In the genomic region with DNA sequence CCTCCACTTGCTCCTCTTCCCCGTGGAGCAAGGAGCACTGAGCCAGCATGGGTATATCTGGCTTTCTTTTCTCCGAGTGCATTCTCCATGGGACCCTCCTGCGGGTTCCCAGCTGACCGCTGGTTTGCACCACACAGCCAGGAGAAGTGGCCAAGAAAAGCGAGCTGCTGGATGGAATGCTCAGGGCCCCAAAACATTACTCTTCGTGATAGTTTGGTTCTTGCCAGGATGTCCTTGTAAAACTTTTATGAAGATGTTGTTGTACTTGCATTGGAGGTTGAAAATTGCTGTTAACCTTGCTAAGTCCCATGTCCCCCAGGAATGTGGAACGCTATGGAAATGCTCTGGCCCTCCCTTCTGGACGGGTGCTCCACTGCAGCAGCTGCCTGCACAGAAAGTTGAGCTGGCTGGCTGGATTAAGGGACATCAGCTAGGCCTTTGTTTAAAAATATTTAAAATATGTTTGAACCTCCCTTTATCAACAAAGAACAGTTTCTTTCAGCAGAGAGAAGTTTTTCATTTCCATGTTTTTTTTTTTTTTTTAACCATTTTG, we compare ENCODE assay signal across 11 cellular contexts.
DNase-seq lines count a peak whose midpoint lies in the region; ATAC-seq, FAIRE-seq and TF ChIP-seq lines count a peak whose summit lies in the region.
"Had no signal": no experiment of that assay in that cellular context is flagged by ENCODE, and none has a peak within 500 bp of the region (broad histone marks: within the 10 kb centered on the region; RNA-seq: fewer than 3 reads in every experiment).

No MANE protein-coding gene starts in this region.

- peaks cover 6% of the 10 kb centered on the region; the same call in 2 of the 3 replicates for H3K9me3 ChIP-seq in A549
- no peaks in the 10 kb centered on the region for H3K9me3 ChIP-seq in fibroblast of lung (ENCODE audit: control insufficient read depth, insufficient read depth, low read depth, low read length)

- no peak overlapping the region for H2AFZ ChIP-seq in fibroblast of lung (ENCODE audit: low read length)

- ATAC-seq in A549 (peak in 1 of 2 experiments; percentile 46; a peak in 3 of 6 replicates), HG03108 (IDR thresholded peaks at IDR 0.05; ENCODE audit: unreplicated experiment) (no peak)
- ATAC-seq: activated CD8-positive, alpha-beta T cell treated with anti-CD3 and anti-CD28 coated beads, Interleukin-2, amount 10 ng/mL, durations not matched to agents 7 days and 5 days had no signal

- no peak for FAIRE-seq in A549 (lab: Jason Lieb, UNC)

- H3K4me1 ChIP-seq in A549 (peaks cover 64% of the 10 kb centered on the region), fibroblast of lung (ENCODE audit: control insufficient read depth, extremely low read depth, insufficient read depth, low read length) (peaks cover 3% of the 10 kb centered on the region)

- H3K27ac ChIP-seq in A549: peak overlapping the region; percentile 40 to 86; a peak in 5 of 6 replicates
- no peak overlapping the region for H3K27ac ChIP-seq in fibroblast of lung (ENCODE audit: insufficient read depth, low read length)

- H3K27me3 ChIP-seq in fibroblast of lung (ENCODE audit: control insufficient read depth, insufficient read depth, low read length) (no peaks in the 10 kb centered on the region), H7 (ENCODE audit: control insufficient read depth, insufficient read depth, low read length) (no peaks in the 10 kb centered on the region)

- no peaks in the 10 kb centered on the region for H4K20me1 ChIP-seq in fibroblast of lung (ENCODE audit: control insufficient read depth, extremely low read depth, insufficient read depth, low read length)

- POLR2A ChIA-PET in A549 (lab: Yijun Ruan, JAX): no interaction called here

- peak in 1 of 2 experiments; percentile 4; a peak in 1 of 5 replicates for TF ChIP-seq RAD21 in A549 (conservative IDR thresholded peaks at IDR 0.05 in 1 of 2, IDR thresholded peaks at IDR 0.05 in 1 of 2)

- H3K36me3 ChIP-seq in fibroblast of lung (ENCODE audit: control insufficient read depth, insufficient read depth, low read length) (no peaks in the 10 kb centered on the region), H7 (replicated peaks; ENCODE audit: control insufficient read depth, insufficient read depth, low read length) (no peaks in the 10 kb centered on the region)

- no peak for TF ChIP-seq EP300 in A549 (IDR thresholded peaks at IDR 0.05)

- TF ChIP-seq CTCF in A549 (IDR thresholded peaks at IDR 0.05) (no peak), fibroblast of lung (conservative IDR thresholded peaks at IDR 0.05 in 1 of 2, IDR thresholded peaks at IDR 0.05 in 1 of 2; ENCODE audit: low read depth in 1 of 2, low read length in 2 of 2) (peak in 1 of 2 donors; percentile 30)

- no peak for TF ChIP-seq POLR2A in A549 (IDR thresholded peaks at IDR 0.05; ENCODE audit: low read length)

- H3K4me3 ChIP-seq in A549 (no peak overlapping the region), fibroblast of lung (replicated peaks in 1 of 4; ENCODE audit: control extremely low read depth in 1 of 4, insufficient read depth in 1 of 4, low read depth in 3 of 4, low read length in 4 of 4) (no peak overlapping the region), H7 (ENCODE audit: insufficient read depth, low read depth, low read length) (no peak overlapping the region)

- no peaks in the 10 kb centered on the region for H3K79me2 ChIP-seq in fibroblast of lung (ENCODE audit: control insufficient read depth, insufficient read depth, low read length)

- no peak overlapping the region for H3K9ac ChIP-seq in fibroblast of lung (ENCODE audit: insufficient read depth, low read length)

- CTCF ChIA-PET in A549 (lab: Yijun Ruan, JAX): interaction anchor here (0.6 to 1.2 kb wide), 3 partner anchors 8 to 140 kb away, joined by 3 to 4 read pairs (median 4); no protein-coding TSS in a partner anchor

- DNase-seq in A549 (ENCODE audit: low read depth in 1 of 2, low spot score in 1 of 2): no peak
- DNase-seq in M059J (ENCODE audit: low read depth): peak; percentile 25
- peak; percentile 46 to 71 for DNase-seq in fibroblast of lung (ENCODE audit: low read depth in 2 of 2)
- peak; percentile 79 for DNase-seq in myocyte (ENCODE audit: low read depth)
- no peak for DNase-seq in H7
- no peak for DNase-seq in NCI-H187 treated with DMSO at 0.1 percent for 48 hours (lab: John Stamatoyannopoulos, UW)
- DNase-seq in occipital lobe (lab: John Stamatoyannopoulos, UW): no peak
- DNase-seq: activated CD8-positive, alpha-beta T cell treated with anti-CD3 and anti-CD28 coated beads, Interleukin-2, amount 10 ng/mL, durations not matched to agents 7 days and 5 days; islet precursor cell; NCI-H187 had no signal

- H3K4me2 ChIP-seq in A549 (peak overlapping the region; percentile 13), fibroblast of lung (ENCODE audit: extremely low read depth, insufficient read depth, low read length) (peak overlapping the region; percentile 10)

- 78% methylated on average over 8 of the region's 8 CpGs for WGBS in A549 (ENCODE audit: missing lambda C conversion rate)

TF ChIP-seq in A549, 52 proteins besides CTCF, POLR2A, EP300 and RAD21:
- no peak for TF ChIP-seq RCOR1 (IDR thresholded peaks at IDR 0.05; ENCODE audit: low read depth, low read length)
- no peak for TF ChIP-seq NPAS2 (CRISPR knock-in tag; IDR thresholded peaks at IDR 0.05; ENCODE audit: borderline replicate concordance)
- no peak for TF ChIP-seq POLR2AphosphoS2 (conservative IDR thresholded peaks at IDR 0.05; ENCODE audit: low read length)
- TF ChIP-seq RARB (CRISPR knock-in tag; IDR thresholded peaks at IDR 0.05): no peak
- TF ChIP-seq ZSCAN20 (CRISPR knock-in tag; IDR thresholded peaks at IDR 0.05): no peak
- TF ChIP-seq, protein P1, sequence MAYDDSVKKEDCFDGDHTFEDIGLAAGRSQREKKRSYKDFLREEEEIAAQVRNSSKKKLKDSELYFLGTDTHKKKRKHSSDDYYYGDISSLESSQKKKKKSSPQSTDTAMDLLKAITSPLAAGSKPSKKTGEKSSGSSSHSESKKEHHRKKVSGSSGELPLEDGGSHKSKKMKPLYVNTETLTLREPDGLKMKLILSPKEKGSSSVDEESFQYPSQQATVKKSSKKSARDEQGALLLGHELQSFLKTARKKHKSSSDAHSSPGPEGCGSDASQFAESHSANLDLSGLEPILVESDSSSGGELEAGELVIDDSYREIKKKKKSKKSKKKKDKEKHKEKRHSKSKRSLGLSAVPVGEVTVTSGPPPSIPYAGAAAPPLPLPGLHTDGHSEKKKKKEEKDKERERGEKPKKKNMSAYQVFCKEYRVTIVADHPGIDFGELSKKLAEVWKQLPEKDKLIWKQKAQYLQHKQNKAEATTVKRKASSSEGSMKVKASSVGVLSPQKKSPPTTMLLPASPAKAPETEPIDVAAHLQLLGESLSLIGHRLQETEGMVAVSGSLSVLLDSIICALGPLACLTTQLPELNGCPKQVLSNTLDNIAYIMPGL (CRISPR knock-in tag; IDR thresholded peaks at IDR 0.05; ENCODE audit: borderline replicate concordance): no peak
- no peak for TF ChIP-seq JUN (IDR thresholded peaks at IDR 0.05)
- TF ChIP-seq ZNF302 (CRISPR knock-in tag; IDR thresholded peaks at IDR 0.05): no peak
- no peak for TF ChIP-seq JUNB (IDR thresholded peaks at IDR 0.05)
- TF ChIP-seq, protein P2, sequence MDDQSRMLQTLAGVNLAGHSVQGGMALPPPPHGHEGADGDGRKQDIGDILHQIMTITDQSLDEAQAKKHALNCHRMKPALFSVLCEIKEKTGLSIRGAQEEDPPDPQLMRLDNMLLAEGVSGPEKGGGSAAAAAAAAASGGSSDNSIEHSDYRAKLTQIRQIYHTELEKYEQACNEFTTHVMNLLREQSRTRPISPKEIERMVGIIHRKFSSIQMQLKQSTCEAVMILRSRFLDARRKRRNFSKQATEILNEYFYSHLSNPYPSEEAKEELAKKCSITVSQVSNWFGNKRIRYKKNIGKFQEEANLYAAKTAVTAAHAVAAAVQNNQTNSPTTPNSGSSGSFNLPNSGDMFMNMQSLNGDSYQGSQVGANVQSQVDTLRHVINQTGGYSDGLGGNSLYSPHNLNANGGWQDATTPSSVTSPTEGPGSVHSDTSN (IDR thresholded peaks at IDR 0.05): no peak
- TF ChIP-seq NFE2L2 (conservative IDR thresholded peaks at IDR 0.05; ENCODE audit: low read length): no peak
TF ChIP-seq in A549: peak in this region for 0.

Comparison
In these comparisons a context has a peak if more than half of its experiments do, and no peak if none do; other contexts are left out.
1. DNase-seq: peak in M059J (single experiment), fibroblast of lung (2 of 2) and myocyte (single experiment); none in A549 (0 of 2), H7 (single experiment), NCI-H187 treated with DMSO at 0.1 percent for 48 hours (single experiment) and occipital lobe (single experiment).